1 cellular context compared by ENCODE assay signal in genomic region chr2:47512581-47513083, GRCh38.
TF ChIP-seq lines count a peak whose summit lies in the region.

No MANE protein-coding gene starts in this region.

TF ChIP-seq in K562, 482 proteins besides CTCF, POLR2A, EP300 and RAD21 (continued from another document and continues in another):
- TF ChIP-seq, protein P1, sequence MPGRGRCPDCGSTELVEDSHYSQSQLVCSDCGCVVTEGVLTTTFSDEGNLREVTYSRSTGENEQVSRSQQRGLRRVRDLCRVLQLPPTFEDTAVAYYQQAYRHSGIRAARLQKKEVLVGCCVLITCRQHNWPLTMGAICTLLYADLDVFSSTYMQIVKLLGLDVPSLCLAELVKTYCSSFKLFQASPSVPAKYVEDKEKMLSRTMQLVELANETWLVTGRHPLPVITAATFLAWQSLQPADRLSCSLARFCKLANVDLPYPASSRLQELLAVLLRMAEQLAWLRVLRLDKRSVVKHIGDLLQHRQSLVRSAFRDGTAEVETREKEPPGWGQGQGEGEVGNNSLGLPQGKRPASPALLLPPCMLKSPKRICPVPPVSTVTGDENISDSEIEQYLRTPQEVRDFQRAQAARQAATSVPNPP (IDR thresholded peaks at IDR 0.05; ENCODE audit: borderline replicate concordance, insufficient read depth, insufficient read length): no peak
- TF ChIP-seq BRCA1 (IDR thresholded peaks at IDR 0.05): no peak
- no peak for TF ChIP-seq BRCA1 (CRISPR knock-in tag; IDR thresholded peaks at IDR 0.05)
- no peak for TF ChIP-seq ELF2 (CRISPR knock-in tag; IDR thresholded peaks at IDR 0.05)
- TF ChIP-seq SUPT5H (IDR thresholded peaks at IDR 0.05): no peak
- no peak for TF ChIP-seq SIN3B (IDR thresholded peaks at IDR 0.05; ENCODE audit: low read depth)
- no peak for TF ChIP-seq SREBF2 (CRISPR knock-in tag; IDR thresholded peaks at IDR 0.05)
- TF ChIP-seq ARID3B (CRISPR knock-in tag; IDR thresholded peaks at IDR 0.05; ENCODE audit: borderline replicate concordance): no peak
- TF ChIP-seq ATF7 (IDR thresholded peaks at IDR 0.05): 0 out of 2 replicates have a peak, but pooled peaks have one; percentile 27
- TF ChIP-seq, protein P2, sequence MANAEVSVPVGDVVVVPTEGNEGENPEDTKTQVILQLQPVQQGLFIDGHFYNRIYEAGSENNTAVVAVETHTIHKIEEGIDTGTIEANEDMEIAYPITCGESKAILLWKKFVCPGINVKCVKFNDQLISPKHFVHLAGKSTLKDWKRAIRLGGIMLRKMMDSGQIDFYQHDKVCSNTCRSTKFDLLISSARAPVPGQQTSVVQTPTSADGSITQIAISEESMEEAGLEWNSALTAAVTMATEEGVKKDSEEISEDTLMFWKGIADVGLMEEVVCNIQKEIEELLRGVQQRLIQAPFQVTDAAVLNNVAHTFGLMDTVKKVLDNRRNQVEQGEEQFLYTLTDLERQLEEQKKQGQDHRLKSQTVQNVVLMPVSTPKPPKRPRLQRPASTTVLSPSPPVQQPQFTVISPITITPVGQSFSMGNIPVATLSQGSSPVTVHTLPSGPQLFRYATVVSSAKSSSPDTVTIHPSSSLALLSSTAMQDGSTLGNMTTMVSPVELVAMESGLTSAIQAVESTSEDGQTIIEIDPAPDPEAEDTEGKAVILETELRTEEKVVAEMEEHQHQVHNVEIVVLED (CRISPR knock-in tag; IDR thresholded peaks at IDR 0.05): no peak
- TF ChIP-seq, protein P3, sequence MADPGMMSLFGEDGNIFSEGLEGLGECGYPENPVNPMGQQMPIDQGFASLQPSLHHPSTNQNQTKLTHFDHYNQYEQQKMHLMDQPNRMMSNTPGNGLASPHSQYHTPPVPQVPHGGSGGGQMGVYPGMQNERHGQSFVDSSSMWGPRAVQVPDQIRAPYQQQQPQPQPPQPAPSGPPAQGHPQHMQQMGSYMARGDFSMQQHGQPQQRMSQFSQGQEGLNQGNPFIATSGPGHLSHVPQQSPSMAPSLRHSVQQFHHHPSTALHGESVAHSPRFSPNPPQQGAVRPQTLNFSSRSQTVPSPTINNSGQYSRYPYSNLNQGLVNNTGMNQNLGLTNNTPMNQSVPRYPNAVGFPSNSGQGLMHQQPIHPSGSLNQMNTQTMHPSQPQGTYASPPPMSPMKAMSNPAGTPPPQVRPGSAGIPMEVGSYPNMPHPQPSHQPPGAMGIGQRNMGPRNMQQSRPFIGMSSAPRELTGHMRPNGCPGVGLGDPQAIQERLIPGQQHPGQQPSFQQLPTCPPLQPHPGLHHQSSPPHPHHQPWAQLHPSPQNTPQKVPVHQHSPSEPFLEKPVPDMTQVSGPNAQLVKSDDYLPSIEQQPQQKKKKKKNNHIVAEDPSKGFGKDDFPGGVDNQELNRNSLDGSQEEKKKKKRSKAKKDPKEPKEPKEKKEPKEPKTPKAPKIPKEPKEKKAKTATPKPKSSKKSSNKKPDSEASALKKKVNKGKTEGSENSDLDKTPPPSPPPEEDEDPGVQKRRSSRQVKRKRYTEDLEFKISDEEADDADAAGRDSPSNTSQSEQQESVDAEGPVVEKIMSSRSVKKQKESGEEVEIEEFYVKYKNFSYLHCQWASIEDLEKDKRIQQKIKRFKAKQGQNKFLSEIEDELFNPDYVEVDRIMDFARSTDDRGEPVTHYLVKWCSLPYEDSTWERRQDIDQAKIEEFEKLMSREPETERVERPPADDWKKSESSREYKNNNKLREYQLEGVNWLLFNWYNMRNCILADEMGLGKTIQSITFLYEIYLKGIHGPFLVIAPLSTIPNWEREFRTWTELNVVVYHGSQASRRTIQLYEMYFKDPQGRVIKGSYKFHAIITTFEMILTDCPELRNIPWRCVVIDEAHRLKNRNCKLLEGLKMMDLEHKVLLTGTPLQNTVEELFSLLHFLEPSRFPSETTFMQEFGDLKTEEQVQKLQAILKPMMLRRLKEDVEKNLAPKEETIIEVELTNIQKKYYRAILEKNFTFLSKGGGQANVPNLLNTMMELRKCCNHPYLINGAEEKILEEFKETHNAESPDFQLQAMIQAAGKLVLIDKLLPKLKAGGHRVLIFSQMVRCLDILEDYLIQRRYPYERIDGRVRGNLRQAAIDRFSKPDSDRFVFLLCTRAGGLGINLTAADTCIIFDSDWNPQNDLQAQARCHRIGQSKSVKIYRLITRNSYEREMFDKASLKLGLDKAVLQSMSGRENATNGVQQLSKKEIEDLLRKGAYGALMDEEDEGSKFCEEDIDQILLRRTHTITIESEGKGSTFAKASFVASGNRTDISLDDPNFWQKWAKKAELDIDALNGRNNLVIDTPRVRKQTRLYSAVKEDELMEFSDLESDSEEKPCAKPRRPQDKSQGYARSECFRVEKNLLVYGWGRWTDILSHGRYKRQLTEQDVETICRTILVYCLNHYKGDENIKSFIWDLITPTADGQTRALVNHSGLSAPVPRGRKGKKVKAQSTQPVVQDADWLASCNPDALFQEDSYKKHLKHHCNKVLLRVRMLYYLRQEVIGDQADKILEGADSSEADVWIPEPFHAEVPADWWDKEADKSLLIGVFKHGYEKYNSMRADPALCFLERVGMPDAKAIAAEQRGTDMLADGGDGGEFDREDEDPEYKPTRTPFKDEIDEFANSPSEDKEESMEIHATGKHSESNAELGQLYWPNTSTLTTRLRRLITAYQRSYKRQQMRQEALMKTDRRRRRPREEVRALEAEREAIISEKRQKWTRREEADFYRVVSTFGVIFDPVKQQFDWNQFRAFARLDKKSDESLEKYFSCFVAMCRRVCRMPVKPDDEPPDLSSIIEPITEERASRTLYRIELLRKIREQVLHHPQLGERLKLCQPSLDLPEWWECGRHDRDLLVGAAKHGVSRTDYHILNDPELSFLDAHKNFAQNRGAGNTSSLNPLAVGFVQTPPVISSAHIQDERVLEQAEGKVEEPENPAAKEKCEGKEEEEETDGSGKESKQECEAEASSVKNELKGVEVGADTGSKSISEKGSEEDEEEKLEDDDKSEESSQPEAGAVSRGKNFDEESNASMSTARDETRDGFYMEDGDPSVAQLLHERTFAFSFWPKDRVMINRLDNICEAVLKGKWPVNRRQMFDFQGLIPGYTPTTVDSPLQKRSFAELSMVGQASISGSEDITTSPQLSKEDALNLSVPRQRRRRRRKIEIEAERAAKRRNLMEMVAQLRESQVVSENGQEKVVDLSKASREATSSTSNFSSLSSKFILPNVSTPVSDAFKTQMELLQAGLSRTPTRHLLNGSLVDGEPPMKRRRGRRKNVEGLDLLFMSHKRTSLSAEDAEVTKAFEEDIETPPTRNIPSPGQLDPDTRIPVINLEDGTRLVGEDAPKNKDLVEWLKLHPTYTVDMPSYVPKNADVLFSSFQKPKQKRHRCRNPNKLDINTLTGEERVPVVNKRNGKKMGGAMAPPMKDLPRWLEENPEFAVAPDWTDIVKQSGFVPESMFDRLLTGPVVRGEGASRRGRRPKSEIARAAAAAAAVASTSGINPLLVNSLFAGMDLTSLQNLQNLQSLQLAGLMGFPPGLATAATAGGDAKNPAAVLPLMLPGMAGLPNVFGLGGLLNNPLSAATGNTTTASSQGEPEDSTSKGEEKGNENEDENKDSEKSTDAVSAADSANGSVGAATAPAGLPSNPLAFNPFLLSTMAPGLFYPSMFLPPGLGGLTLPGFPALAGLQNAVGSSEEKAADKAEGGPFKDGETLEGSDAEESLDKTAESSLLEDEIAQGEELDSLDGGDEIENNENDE (IDR thresholded peaks at IDR 0.05; ENCODE audit: low read depth, low read length): no peak
- no peak for TF ChIP-seq SAFB2 (IDR thresholded peaks at IDR 0.05; ENCODE audit: borderline replicate concordance, low read depth, low read length, severe bottlenecking)
- peak; percentile 36 for TF ChIP-seq PHF20 (IDR thresholded peaks at IDR 0.05; ENCODE audit: partially characterized antibody)
- TF ChIP-seq ZNF347 (CRISPR knock-in tag; IDR thresholded peaks at IDR 0.05; ENCODE audit: low read depth): no peak
- no peak for TF ChIP-seq MNT (conservative IDR thresholded peaks at IDR 0.05)
- no peak for TF ChIP-seq BCLAF1 (IDR thresholded peaks at IDR 0.05; ENCODE audit: borderline replicate concordance in 1 of 2, control insufficient read depth in 1 of 2, low read depth in 2 of 2, low read length in 1 of 2)
- TF ChIP-seq, protein P4, sequence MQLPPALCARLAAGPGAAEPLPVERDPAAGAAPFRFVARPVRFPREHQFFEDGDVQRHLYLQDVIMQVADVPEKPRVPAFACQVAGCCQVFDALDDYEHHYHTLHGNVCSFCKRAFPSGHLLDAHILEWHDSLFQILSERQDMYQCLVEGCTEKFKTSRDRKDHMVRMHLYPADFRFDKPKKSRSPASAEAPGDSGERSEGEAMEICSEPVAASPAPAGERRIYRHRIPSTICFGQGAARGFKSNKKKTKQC (CRISPR knock-in tag; IDR thresholded peaks at IDR 0.05): no peak
- no peak for TF ChIP-seq ZNF408 (CRISPR knock-in tag; IDR thresholded peaks at IDR 0.05; ENCODE audit: low read depth)
- no peak for TF ChIP-seq HDAC2 (IDR thresholded peaks at IDR 0.05)
- no peak for TF ChIP-seq TCF3 (CRISPR knock-in tag; IDR thresholded peaks at IDR 0.05)
- no peak for TF ChIP-seq NFYB (IDR thresholded peaks at IDR 0.05; ENCODE audit: extremely low read depth, insufficient read length)
- TF ChIP-seq POU5F1 (IDR thresholded peaks at IDR 0.05; ENCODE audit: borderline replicate concordance, low read depth, low read length, partially characterized antibody): no peak
- no peak for TF ChIP-seq EWSR1 (IDR thresholded peaks at IDR 0.05; ENCODE audit: borderline replicate concordance, low read depth, partially characterized antibody)
- no peak for TF ChIP-seq SP2 (IDR thresholded peaks at IDR 0.05; ENCODE audit: extremely low read depth, low read depth, low read length, poor library complexity, severe bottlenecking)
- TF ChIP-seq EGR1 (conservative IDR thresholded peaks at IDR 0.05): no peak
- no peak for TF ChIP-seq RB1 (IDR thresholded peaks at IDR 0.05; ENCODE audit: low read depth)
- TF ChIP-seq, protein P5, sequence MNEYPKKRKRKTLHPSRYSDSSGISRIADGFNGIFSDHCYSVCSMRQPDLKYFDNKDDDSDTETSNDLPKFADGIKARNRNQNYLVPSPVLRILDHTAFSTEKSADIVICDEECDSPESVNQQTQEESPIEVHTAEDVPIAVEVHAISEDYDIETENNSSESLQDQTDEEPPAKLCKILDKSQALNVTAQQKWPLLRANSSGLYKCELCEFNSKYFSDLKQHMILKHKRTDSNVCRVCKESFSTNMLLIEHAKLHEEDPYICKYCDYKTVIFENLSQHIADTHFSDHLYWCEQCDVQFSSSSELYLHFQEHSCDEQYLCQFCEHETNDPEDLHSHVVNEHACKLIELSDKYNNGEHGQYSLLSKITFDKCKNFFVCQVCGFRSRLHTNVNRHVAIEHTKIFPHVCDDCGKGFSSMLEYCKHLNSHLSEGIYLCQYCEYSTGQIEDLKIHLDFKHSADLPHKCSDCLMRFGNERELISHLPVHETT (CRISPR knock-in tag; conservative IDR thresholded peaks at IDR 0.05 in 1 of 2, IDR thresholded peaks at IDR 0.05 in 1 of 2): peak in 1 of 2 experiments; percentile 56; a peak in 1 of 4 replicates
- no peak for TF ChIP-seq SIRT6 (IDR thresholded peaks at IDR 0.05; ENCODE audit: low read depth, low read length)
- no peak for TF ChIP-seq ID3 (CRISPR knock-in tag; IDR thresholded peaks at IDR 0.05)
- no peak for TF ChIP-seq ID3 (tag; IDR thresholded peaks at IDR 0.05)
- no peak for TF ChIP-seq PHB2 (IDR thresholded peaks at IDR 0.05; ENCODE audit: low read depth)
- no peak for TF ChIP-seq BRF1 (IDR thresholded peaks at IDR 0.05; ENCODE audit: borderline replicate concordance, extremely low read depth, insufficient read length)
- no peak for TF ChIP-seq DPF2 (IDR thresholded peaks at IDR 0.05)
- peak; percentile 90; the same call in 1 of the 2 replicates for TF ChIP-seq ZNF589 (CRISPR knock-in tag; IDR thresholded peaks at IDR 0.05; ENCODE audit: low read depth)
- no peak for TF ChIP-seq STAT5B (CRISPR knock-in tag; IDR thresholded peaks at IDR 0.05)
- TF ChIP-seq HMG20A (CRISPR knock-in tag; conservative IDR thresholded peaks at IDR 0.05): no peak
- TF ChIP-seq SRF (CRISPR knock-in tag; IDR thresholded peaks at IDR 0.05): no peak
- no peak for TF ChIP-seq NELFE (IDR thresholded peaks at IDR 0.05; ENCODE audit: insufficient read depth, insufficient read length)
